ENCODE assay signal across 8 cellular contexts in genomic region chr2:112431587-112432295, GRCh38. TPM values are rescaled to one million over a fixed set of nuclear protein-coding genes. Genes with fewer than 3 reads are reported as not detected.
A peak's percentile ranks its signal among the peaks of the same experiment; 100 is the strongest.
DNase-seq lines count a peak whose midpoint lies in the region; ATAC-seq and TF ChIP-seq lines count a peak whose summit lies in the region.
"Not testable (repeated sequence)": the region's sequence is repeated elsewhere in the genome, so short reads cannot be mapped to it uniquely, and the experiment has no call there.

No MANE protein-coding gene starts in this region.

- H3K27ac Mint-ChIP-seq in HFFc6; activated B cell treated with CpG ODN at 0.5 μM for 24 hours; activated naive CD8-positive, alpha-beta T cell treated with anti-CD3 and anti-CD28 coated beads, Interleukin-2, amount 50 U/mL, for 24 hours; endodermal cell: not testable (repeated sequence)
- peak overlapping the region; percentile 42 to 70 for H3K27ac Mint-ChIP-seq in natural killer cell
- peak overlapping the region; percentile 95 for H3K27ac Mint-ChIP-seq in stimulated activated naive B cell treated with anti-CD40 and anti-IgM and Interleukin-4, amounts not matched to agents 10 μg/mL and 1 μg/mL and 100 μg/mL, for 72 hours

- not testable (repeated sequence) for H3K9ac ChIP-seq in endodermal cell (ENCODE audit: extremely low read depth, low read length, poor library complexity, severe bottlenecking)

- intact Hi-C loops in activated B cell treated with CpG ODN at 0.5 μM for 24 hours (cut with micrococcal nuclease), result not testable (repeated sequence)
- intact Hi-C loops in natural killer cell (cut with micrococcal nuclease), result loop anchor here (10.0 kb wide), 1 partner anchor 307 kb away; no protein-coding TSS in a partner anchor

- not testable (repeated sequence) for TF ChIP-seq CTCF in HFFc6 (IDR thresholded peaks at IDR 0.05); activated B cell treated with CpG ODN at 0.5 μM for 24 hours (IDR thresholded peaks at IDR 0.05); endodermal cell (conservative IDR thresholded peaks at IDR 0.05); right atrium auricular region (IDR thresholded peaks at IDR 0.05); natural killer cell (IDR thresholded peaks at IDR 0.05)

- H3K27ac ChIP-seq in ACC112 (ENCODE audit: low read depth, low read length); endodermal cell (ENCODE audit: low read depth, low read length): not testable (repeated sequence)
- peak overlapping the region in 1 of 2 donors; percentile 85 for H3K27ac ChIP-seq in right atrium auricular region

- H3K27me3 ChIP-seq in ACC112 (ENCODE audit: insufficient read depth, low read length); endodermal cell (ENCODE audit: control insufficient read depth, insufficient read depth, low read length, poor library complexity, severe bottlenecking); right atrium auricular region: not testable (repeated sequence)

- H3K79me2 ChIP-seq in ACC112 (ENCODE audit: control insufficient read depth, insufficient read depth, low read length, unreplicated experiment), result not testable (repeated sequence)

- H3K36me3 ChIP-seq in ACC112 (ENCODE audit: insufficient read depth, low read length); endodermal cell (ENCODE audit: control insufficient read depth, insufficient read depth, low read length); right atrium auricular region: not testable (repeated sequence)

- H3K36me3 Mint-ChIP-seq in HFFc6 (ENCODE audit: low read depth); activated B cell treated with CpG ODN at 0.5 μM for 24 hours (ENCODE audit: low read depth); activated naive CD8-positive, alpha-beta T cell treated with anti-CD3 and anti-CD28 coated beads, Interleukin-2, amount 50 U/mL, for 24 hours (ENCODE audit: low read depth); endodermal cell (ENCODE audit: low read depth); natural killer cell; stimulated activated naive B cell treated with anti-CD40 and anti-IgM and Interleukin-4, amounts not matched to agents 10 μg/mL and 1 μg/mL and 100 μg/mL, for 72 hours: not testable (repeated sequence)

- CTCF ChIA-PET in activated B cell treated with CpG ODN at 0.5 μM for 24 hours (lab: Charles Lee), result interaction anchor here (0.9 kb wide), 1 partner anchor 308 kb away, joined by 3 read pairs; no protein-coding TSS in a partner anchor

- H3K27me3 Mint-ChIP-seq in HFFc6 (ENCODE audit: insufficient read depth); activated B cell treated with CpG ODN at 0.5 μM for 24 hours; activated naive CD8-positive, alpha-beta T cell treated with anti-CD3 and anti-CD28 coated beads, Interleukin-2, amount 50 U/mL, for 24 hours; endodermal cell (ENCODE audit: insufficient read depth); natural killer cell (ENCODE audit: low read depth in 2 of 2); stimulated activated naive B cell treated with anti-CD40 and anti-IgM and Interleukin-4, amounts not matched to agents 10 μg/mL and 1 μg/mL and 100 μg/mL, for 72 hours: not testable (repeated sequence)

- peak overlapping the region; percentile 65; the same call in 1 of the 2 replicates for H3K4me3 Mint-ChIP-seq in HFFc6
- peak overlapping the region; percentile 82 for H3K4me3 Mint-ChIP-seq in activated B cell treated with CpG ODN at 0.5 μM for 24 hours
- H3K4me3 Mint-ChIP-seq in activated naive CD8-positive, alpha-beta T cell treated with anti-CD3 and anti-CD28 coated beads, Interleukin-2, amount 50 U/mL, for 24 hours, result peak overlapping the region; percentile 78
- H3K4me3 Mint-ChIP-seq in endodermal cell, result not testable (repeated sequence)
- peak overlapping the region; percentile 64 for H3K4me3 Mint-ChIP-seq in natural killer cell
- H3K4me3 Mint-ChIP-seq in stimulated activated naive B cell treated with anti-CD40 and anti-IgM and Interleukin-4, amounts not matched to agents 10 μg/mL and 1 μg/mL and 100 μg/mL, for 72 hours, result peak overlapping the region; percentile 87 to 90

- POLR2A ChIA-PET in activated B cell treated with CpG ODN at 0.5 μM for 24 hours (lab: Charles Lee), result not testable (repeated sequence)

- not testable (repeated sequence) for H3K4me1 Mint-ChIP-seq in HFFc6 (ENCODE audit: low read depth); activated B cell treated with CpG ODN at 0.5 μM for 24 hours; endodermal cell; natural killer cell
- H3K4me1 Mint-ChIP-seq in activated naive CD8-positive, alpha-beta T cell treated with anti-CD3 and anti-CD28 coated beads, Interleukin-2, amount 50 U/mL, for 24 hours, result peaks cover 13% of the 10 kb centered on the region
- H3K4me1 Mint-ChIP-seq in stimulated activated naive B cell treated with anti-CD40 and anti-IgM and Interleukin-4, amounts not matched to agents 10 μg/mL and 1 μg/mL and 100 μg/mL, for 72 hours, result peaks cover 7 to 24% of the 10 kb centered on the region in 2 donors

- not testable (repeated sequence) for H3K9me3 Mint-ChIP-seq in HFFc6; activated B cell treated with CpG ODN at 0.5 μM for 24 hours; activated naive CD8-positive, alpha-beta T cell treated with anti-CD3 and anti-CD28 coated beads, Interleukin-2, amount 50 U/mL, for 24 hours; endodermal cell; natural killer cell; stimulated activated naive B cell treated with anti-CD40 and anti-IgM and Interleukin-4, amounts not matched to agents 10 μg/mL and 1 μg/mL and 100 μg/mL, for 72 hours

- 95 to 99% methylated on average over 7 to 21 of the region's 21 CpGs for WGBS in endodermal cell (ENCODE audit: insufficient coverage in 1 of 2, insufficient read length in 1 of 2), 2 experiments

- not testable (repeated sequence) for DNase-seq in HFFc6; activated B cell treated with CpG ODN at 0.5 μM for 24 hours; activated naive CD8-positive, alpha-beta T cell treated with anti-CD3 and anti-CD28 coated beads, Interleukin-2, amount 50 U/mL, for 24 hours; endodermal cell; right atrium auricular region (ENCODE audit: low spot score); natural killer cell; stimulated activated naive B cell treated with anti-CD40 and anti-IgM and Interleukin-4, amounts not matched to agents 10 μg/mL and 1 μg/mL and 100 μg/mL, for 72 hours

- H3K4me3 ChIP-seq in ACC112 (ENCODE audit: low read depth, low read length), result peak overlapping the region; percentile 76
- peak overlapping the region; percentile 66 for H3K4me3 ChIP-seq in endodermal cell (ENCODE audit: low read length)
- peak overlapping the region; percentile 65 to 66 for H3K4me3 ChIP-seq in right atrium auricular region

- not testable (repeated sequence) for H2AFZ ChIP-seq in ACC112 (ENCODE audit: low read length, unreplicated experiment)

- not testable (repeated sequence) for H3K4me1 ChIP-seq in ACC112 (ENCODE audit: control insufficient read depth, insufficient read depth, low read length, unreplicated experiment); endodermal cell (ENCODE audit: control insufficient read depth, insufficient read depth, low read length); right atrium auricular region

- not testable (repeated sequence) for ATAC-seq in activated B cell treated with CpG ODN at 0.5 μM for 24 hours (ENCODE audit: low read depth); activated naive CD8-positive, alpha-beta T cell treated with anti-CD3 and anti-CD28 coated beads, Interleukin-2, amount 50 U/mL, for 24 hours; natural killer cell; stimulated activated naive B cell treated with anti-CD40 and anti-IgM and Interleukin-4, amounts not matched to agents 10 μg/mL and 1 μg/mL and 100 μg/mL, for 72 hours (replicated peaks)

- not testable (repeated sequence) for H3K9me3 ChIP-seq in endodermal cell (ENCODE audit: control insufficient read depth, low read length); right atrium auricular region

RNA-seq across cellular contexts. Expression of gene RGPD8, which starts 1.7 kb away (rescaled TPM):
- 1 to 10 TPM; 4.1 to 6.6 (median 5.5) TPM for total RNA-seq in HFFc6 (2021; fragmentation: NEBNext Ultra II Directional; extraction: Animal tissue kit (Norgen Biotek cat#: 25700))
- 16.4 and 26.6 TPM in 2 replicates for total RNA-seq in activated B cell treated with CpG ODN at 0.5 μM for 24 hours
- 10 to 100 TPM; 17.1 to 42.7 TPM for total RNA-seq in endodermal cell
- polyA plus RNA-seq in endodermal cell (2013, experiment 1 of 2), result 12.1 TPM
- polyA plus RNA-seq in endodermal cell (2013, experiment 2 of 2), result 12.1 TPM
- 1 to 10 TPM; 8.3 to 8.7 TPM for total RNA-seq in right atrium auricular region
- 10 to 100 TPM; 30.7 to 38.5 (median 34.1) TPM for total RNA-seq in natural killer cell

RNA-seq across cellular contexts. Expression of gene TTL, which starts 50.2 kb away (rescaled TPM):
- total RNA-seq in HFFc6 (2021; fragmentation: NEBNext Ultra II Directional; extraction: Animal tissue kit (Norgen Biotek cat#: 25700)), result 10 to 100 TPM; 48.4 to 65.1 (median 55.1) TPM
- total RNA-seq in activated B cell treated with CpG ODN at 0.5 μM for 24 hours (16.0 and 20.8 TPM in 2 replicates), endodermal cell (10 to 100 TPM; 61.1 to 89.6 TPM), right atrium auricular region (10 to 100 TPM; 24.9 to 32.4 TPM), natural killer cell (10 to 100 TPM; 14.3 to 26.8 (median 26.4) TPM)
- 58.2 TPM for polyA plus RNA-seq in endodermal cell (2013, experiment 1 of 2)
- polyA plus RNA-seq in endodermal cell (2013, experiment 2 of 2), result 67.1 TPM
